8 cellular contexts compared by ENCODE assay signal in genomic region chr9:135907006-135907434, GRCh38. TPM values are rescaled to one million over a fixed set of nuclear protein-coding genes. Genes with fewer than 3 reads are reported as not detected.
DNase-seq lines count a peak whose midpoint lies in the region; ATAC-seq and TF ChIP-seq lines count a peak whose summit lies in the region.

No MANE protein-coding gene starts in this region.

- H3K4me1 ChIP-seq in heart left ventricle (peaks cover 0 to 56% (median 37%) of the 10 kb centered on the region in 12 donors), iPS DF 6.9 (ENCODE audit: control insufficient read depth, insufficient read depth, low read length) (peaks cover 5% of the 10 kb centered on the region; the same call in 1 of the 2 replicates), thoracic aorta (ENCODE audit: control insufficient read depth in 1 of 2, low read depth in 2 of 2) (peaks cover 24 to 35% of the 10 kb centered on the region in 2 donors)

- H3K9me3 ChIP-seq in heart left ventricle (peaks cover 0 to under 1% (median 0%) of the 10 kb centered on the region in 12 donors), SK-N-MC (ENCODE audit: low read depth, low read length) (no peaks in the 10 kb centered on the region), iPS DF 6.9 (ENCODE audit: control insufficient read depth, insufficient read depth, low read length) (no peaks in the 10 kb centered on the region), thoracic aorta (no peaks in the 10 kb centered on the region)

- peak overlapping the region in 11 of 12 donors; percentile 57 to 84 (median 65) for H3K4me3 ChIP-seq in heart left ventricle
- peak overlapping the region; percentile 92 for H3K4me3 ChIP-seq in SK-N-MC
- H3K4me3 ChIP-seq in iPS DF 6.9 (ENCODE audit: low read length), result peak overlapping the region; percentile 95; the same call in 1 of the 2 replicates
- peak overlapping the region; percentile 73 for H3K4me3 ChIP-seq in thoracic aorta

- H3K36me3 ChIP-seq in heart left ventricle (peaks cover 0 to 17% (median 3%) of the 10 kb centered on the region in 9 donors), SK-N-MC (ENCODE audit: insufficient read depth, low read length) (peaks cover 59% of the 10 kb centered on the region), iPS DF 6.9 (ENCODE audit: control insufficient read depth, insufficient read depth, low read length) (no peaks in the 10 kb centered on the region), thoracic aorta (no peaks in the 10 kb centered on the region)

- WGBS in heart left ventricle, 4 donors, result 1% methylated on average over 16 to 70 of the region's 70 CpGs
- no CpG with 5 or more reads among the region's 70 CpGs for WGBS in iPS DF 6.9 (ENCODE audit: insufficient coverage, insufficient read length)

- no peak for TF ChIP-seq POLR2A in heart left ventricle (IDR thresholded peaks at IDR 0.05)

- peak in 1 of 5 donors; percentile 60 for DNase-seq in heart left ventricle
- no peak for DNase-seq in Right ventricle myocardium superior
- no peak for DNase-seq in SK-N-MC (ENCODE audit: low read depth, low spot score)
- DNase-seq in iPS DF 6.9 (ENCODE audit: low read depth, low spot score), result no peak
- no peak for DNase-seq in thoracic aorta (ENCODE audit: low spot score)
- DNase-seq in SK-N-DZ (ENCODE audit: low spot score), result no peak
- no peak for DNase-seq in NCI-H2107 (lab: John Stamatoyannopoulos, UW)

- ATAC-seq in heart left ventricle, result no peak
- ATAC-seq in Right ventricle myocardium superior (ENCODE audit: poor library complexity), result no peak
- peak; percentile 37 for ATAC-seq in HG02840 (IDR thresholded peaks at IDR 0.05; ENCODE audit: low FRiP score, unreplicated experiment)
- no peak for ATAC-seq in thoracic aorta (ENCODE audit: insufficient number of reproducible peaks, low FRiP score, low read depth)

- intact Hi-C loops in heart left ventricle (cut with DNase I) (loop anchor here in 6 of 10 donors (1.0 to 10.0 kb wide), 8 partner anchors 34 to 202 kb away; partner anchors contain the start of genes UBAC1 (in 3 of the 6) and KCNT1 (in 1 of the 6)), Right ventricle myocardium superior (cut with DNase I) (no loop called here)

- no peak for TF ChIP-seq CTCF in heart left ventricle (IDR thresholded peaks at IDR 0.05)
- no peak for TF ChIP-seq CTCF in thoracic aorta (IDR thresholded peaks at IDR 0.05)

- H3K27ac ChIP-seq in heart left ventricle, result peak overlapping the region in 10 of 12 donors; percentile 4 to 80 (median 68)
- H3K27ac ChIP-seq in SK-N-MC, result no peak overlapping the region
- H3K27ac ChIP-seq in iPS DF 6.9 (ENCODE audit: low read length), result no peak overlapping the region
- H3K27ac ChIP-seq in thoracic aorta, result peak overlapping the region in 1 of 2 donors; percentile 57

- no peaks in the 10 kb centered on the region for H3K27me3 ChIP-seq in heart left ventricle
- H3K27me3 ChIP-seq in iPS DF 6.9 (ENCODE audit: control insufficient read depth, insufficient read depth, low read length), result no peaks in the 10 kb centered on the region
- no peaks in the 10 kb centered on the region for H3K27me3 ChIP-seq in thoracic aorta (replicated peaks; ENCODE audit: insufficient read depth)

- peak overlapping the region; percentile 63 for H3K9ac ChIP-seq in SK-N-MC (ENCODE audit: insufficient read length)

RNA-seq across cellular contexts. Expression of gene CAMSAP1, which starts 0.3 kb away (rescaled TPM):
- total RNA-seq in heart left ventricle, result 10 to 100 TPM; 15.6 to 38.3 (median 22.5) TPM
- 10 to 100 TPM; 10.9 to 19.0 TPM for polyA plus RNA-seq in heart left ventricle
- 18.3 TPM for total RNA-seq in Right ventricle myocardium superior
- 10 to 100 TPM; 19.1 to 20.2 TPM for total RNA-seq in thoracic aorta
- polyA plus RNA-seq in SK-N-DZ (2014; cell fraction: cytosol; rRNA removed), result 26.4 and 34.3 TPM in 2 replicates
- 24.0 and 32.9 TPM in 2 replicates for polyA plus RNA-seq in SK-N-DZ (2014; cell fraction: nucleus; rRNA removed)

RNA-seq across cellular contexts. Expression of gene UBAC1, which starts 54.2 kb away (rescaled TPM):
- total RNA-seq in heart left ventricle (100 to 1,000 TPM in 4 of 9 donors, 10 to 100 TPM in 5; 71.1 to 115 (median 87.6) TPM), Right ventricle myocardium superior (107 TPM), thoracic aorta (10 to 100 TPM; 37.9 to 39.3 TPM)
- polyA plus RNA-seq in heart left ventricle, result 100 to 1,000 TPM; 100 to 140 TPM
- polyA plus RNA-seq in SK-N-DZ (2014; cell fraction: cytosol; rRNA removed), result 63.4 and 73.0 TPM in 2 replicates
- polyA plus RNA-seq in SK-N-DZ (2014; cell fraction: nucleus; rRNA removed), result 125 and 126 TPM in 2 replicates

Comparison
In these comparisons a context has a peak if more than half of its experiments do, and no peak if none do; other contexts are left out.
1. H3K27ac ChIP-seq: peak in heart left ventricle (10 of 12); none in SK-N-MC (single experiment) and iPS DF 6.9 (single experiment).
2. Peak in every context shown above with its lines, with median percentiles within 50 percentile points of each other: H3K4me3 ChIP-seq.